Comparison of ENCODE assay signal across 8 cellular contexts in the genomic region with DNA sequence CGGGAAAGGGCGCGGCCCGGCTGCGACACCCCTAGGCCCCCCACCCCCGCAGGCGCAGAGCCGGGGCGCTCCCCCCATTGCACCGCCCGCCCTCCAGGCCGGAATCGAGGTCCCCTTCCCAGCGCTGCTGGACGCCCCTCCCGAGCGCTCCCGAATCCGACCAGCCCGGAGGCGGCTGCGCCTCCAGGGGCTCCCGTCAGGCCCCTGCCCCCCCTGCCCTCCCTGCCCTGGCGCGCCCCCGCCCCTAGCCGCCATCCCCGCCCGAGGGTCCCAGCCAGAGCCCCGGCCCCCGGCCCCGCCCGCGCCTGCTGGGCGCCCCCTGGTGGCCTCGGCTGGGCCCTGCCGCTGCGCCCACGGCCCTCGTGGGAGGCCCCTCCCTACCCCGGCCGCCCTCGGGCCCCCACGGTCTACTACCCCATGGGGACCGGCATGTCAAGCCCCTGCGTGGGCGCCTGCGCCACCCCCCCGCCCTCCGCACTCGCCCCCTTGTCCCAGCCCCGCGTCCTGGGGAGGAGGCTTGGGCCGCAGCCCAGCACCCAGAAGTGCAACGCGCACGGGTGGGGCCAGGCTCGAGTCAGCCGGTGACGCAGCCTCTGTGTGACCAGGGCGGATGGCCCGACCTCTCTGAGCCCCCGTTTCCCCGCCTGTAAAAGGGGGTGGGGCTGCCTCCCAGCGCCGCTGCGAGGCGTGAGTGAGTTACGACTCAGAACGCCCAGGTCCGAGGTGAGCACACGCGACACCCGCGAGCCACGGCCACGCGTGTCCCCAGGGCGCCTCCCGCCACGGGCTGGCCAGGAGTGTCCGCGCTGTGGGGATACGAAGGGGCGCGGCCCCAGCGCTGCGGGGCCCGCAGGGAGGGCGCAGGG.
A peak's percentile ranks its signal among the peaks of the same experiment; 100 is the strongest.
DNase-seq lines count a peak whose midpoint lies in the region; ATAC-seq, FAIRE-seq and TF ChIP-seq lines count a peak whose summit lies in the region.

No MANE protein-coding gene starts in this region.

- no peak overlapping the region for H3K27ac ChIP-seq in astrocyte (ENCODE audit: low read depth, low read length)
- peak overlapping the region; percentile 47 for H3K27ac ChIP-seq in hepatocyte
- peak overlapping the region; percentile 33 to 93 (median 81) for H3K27ac ChIP-seq in skin epidermis

- WGBS in hepatocyte (ENCODE audit: low lambda C conversion rate, missing lambda C conversion rate), result 3% methylated on average over 31 of the region's 90 CpGs

- no peaks in the 10 kb centered on the region for H3K79me2 ChIP-seq in astrocyte (ENCODE audit: insufficient read depth, low read length)
- no peaks in the 10 kb centered on the region for H3K79me2 ChIP-seq in hepatocyte

- H3K9me3 Mint-ChIP-seq in astrocyte (ENCODE audit: unreplicated experiment), result peaks cover 9% of the 10 kb centered on the region

- H3K27me3 ChIP-seq in astrocyte (ENCODE audit: insufficient read depth, low read length) (peaks cover 9% of the 10 kb centered on the region), hepatocyte (peaks cover 13% of the 10 kb centered on the region)

- peak overlapping the region; percentile 52 for H3K9ac ChIP-seq in astrocyte (ENCODE audit: low read length)

- TF ChIP-seq CTCF in astrocyte (IDR thresholded peaks at IDR 0.05; ENCODE audit: insufficient read depth, low read depth, low read length) (no peak), hepatocyte (IDR thresholded peaks at IDR 0.05; ENCODE audit: poor library complexity) (peak; percentile 62)

- H3K36me3 ChIP-seq in astrocyte (ENCODE audit: insufficient read depth, low read length) (no peaks in the 10 kb centered on the region), hepatocyte (replicated peaks; ENCODE audit: insufficient read depth, low read depth) (no peaks in the 10 kb centered on the region)

- H3K4me3 Mint-ChIP-seq in astrocyte (ENCODE audit: unreplicated experiment), result peak overlapping the region; percentile 79

- DNase-seq in CMK (ENCODE audit: low read depth) (peak; percentile 78), HS-27A (ENCODE audit: low read depth) (peak; percentile 20), T-helper 9 cell (peak; percentile 66), astrocyte (ENCODE audit: low read depth) (peak; percentile 23), hepatocyte (ENCODE audit: low spot score) (peak; percentile 82), NCI-H2107 (lab: John Stamatoyannopoulos, UW) (no peak)

- H4K20me1 ChIP-seq in astrocyte (ENCODE audit: insufficient read depth, low read length), result no peaks in the 10 kb centered on the region
- H4K20me1 ChIP-seq in hepatocyte (ENCODE audit: insufficient read depth, poor library complexity, severe bottlenecking), result no peaks in the 10 kb centered on the region

- H3K4me3 ChIP-seq in astrocyte (ENCODE audit: insufficient read depth, low read depth, low read length) (peak overlapping the region; percentile 49), hepatocyte (peak overlapping the region; percentile 17), skin epidermis (peak overlapping the region; percentile 38 to 63 (median 56))

- H3K4me1 Mint-ChIP-seq in astrocyte (ENCODE audit: low read depth, unreplicated experiment), result no peaks in the 10 kb centered on the region

- H3K4me2 ChIP-seq in astrocyte (ENCODE audit: low read length), result peak overlapping the region; percentile 88
- H3K4me2 ChIP-seq in hepatocyte, result peak overlapping the region; percentile 99

- no peak for ATAC-seq in HG03571 (IDR thresholded peaks at IDR 0.05; ENCODE audit: unreplicated experiment)

- H3K9me3 ChIP-seq in astrocyte (ENCODE audit: insufficient read depth, low read depth, low read length), result no peaks in the 10 kb centered on the region
- H3K9me3 ChIP-seq in hepatocyte (ENCODE audit: low read depth), result no peaks in the 10 kb centered on the region

- H3K9me2 ChIP-seq in hepatocyte (replicated peaks; ENCODE audit: insufficient read depth), result no peaks in the 10 kb centered on the region

- FAIRE-seq in astrocyte (lab: Jason Lieb, UNC), result no peak

- H2AFZ ChIP-seq in astrocyte (ENCODE audit: low read depth, low read length) (peak overlapping the region; percentile 75), hepatocyte (peak overlapping the region; percentile 87)

- H3K27ac Mint-ChIP-seq in astrocyte (ENCODE audit: unreplicated experiment), result no peak overlapping the region

- no peaks in the 10 kb centered on the region for H3K36me3 Mint-ChIP-seq in astrocyte (ENCODE audit: low read depth, unreplicated experiment)

- H3K4me1 ChIP-seq in astrocyte (ENCODE audit: insufficient read depth, low read length) (peaks cover 8% of the 10 kb centered on the region), hepatocyte (ENCODE audit: insufficient read depth) (peaks cover 11% of the 10 kb centered on the region)

- peaks cover 11% of the 10 kb centered on the region for H3K27me3 Mint-ChIP-seq in astrocyte (ENCODE audit: low read depth, unreplicated experiment)
